In the genomic region with DNA sequence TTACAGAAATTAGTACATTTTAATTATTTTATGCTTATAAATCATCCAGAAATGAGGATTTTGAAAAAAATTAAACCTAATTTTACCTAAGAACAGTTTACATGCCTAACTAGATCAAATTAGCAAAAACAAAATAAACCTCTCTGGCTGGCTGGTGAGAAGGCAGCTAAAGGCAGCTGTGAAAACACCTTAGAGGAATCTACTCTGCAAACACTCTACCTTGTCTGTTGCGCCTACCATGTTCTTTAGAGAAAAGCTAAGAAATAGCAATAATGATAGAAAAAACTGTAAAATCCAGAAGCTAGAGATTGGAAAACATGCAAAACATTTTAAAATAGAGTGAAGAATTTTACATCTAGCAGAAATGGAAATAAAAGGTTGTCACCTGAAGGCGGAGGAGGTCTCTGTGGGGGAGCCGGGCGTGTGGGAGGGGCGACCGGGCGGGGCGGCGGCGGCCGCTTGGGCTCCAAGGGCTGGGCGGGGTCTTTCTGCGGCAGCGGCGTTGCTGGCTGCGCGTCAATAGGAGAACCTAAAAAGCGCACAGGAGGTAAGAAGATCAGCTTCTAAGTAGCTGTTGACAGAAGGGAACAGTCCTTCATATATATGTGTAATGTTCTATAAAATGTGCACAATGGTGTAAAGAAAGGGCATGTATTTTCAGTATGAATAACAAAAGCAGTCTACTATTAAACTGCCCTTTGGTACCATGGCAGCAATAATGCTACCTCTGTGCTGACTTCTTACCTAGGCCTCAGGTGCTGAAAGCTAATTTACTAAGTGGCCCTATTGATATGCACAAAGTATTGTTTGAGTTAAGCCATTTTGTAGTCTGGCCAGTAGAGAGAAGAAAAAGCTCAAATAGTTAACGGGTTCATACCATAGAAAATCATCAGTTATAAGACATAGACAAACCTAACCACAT, we compare ENCODE assay signal across 25 cellular contexts. TPM values are rescaled to one million over a fixed set of nuclear protein-coding genes. Genes with fewer than 3 reads are reported as not detected.
DNase-seq lines count a peak whose midpoint lies in the region; ATAC-seq, FAIRE-seq and TF ChIP-seq lines count a peak whose summit lies in the region.
"Had no signal": no experiment of that assay in that cellular context is flagged by ENCODE, and none has a peak within 500 bp of the region (broad histone marks: within the 10 kb centered on the region; RNA-seq: fewer than 3 reads in every experiment).

No MANE protein-coding gene starts in this region.

- H3K4me3 ChIP-seq in HUES64 (ENCODE audit: low read length) (peak overlapping the region; percentile 56), H1 (ENCODE audit: extremely low read depth in 1 of 4, insufficient read depth in 2 of 4, low read depth in 3 of 4, low read length in 4 of 4) (peak overlapping the region in 3 of 4 experiments; percentile 24 to 60 (median 27); a peak in 7 of 8 replicates), testis (no peak overlapping the region), adrenal gland (no peak overlapping the region)
- H3K4me3 ChIP-seq: pancreas, stomach, transverse colon had no signal

- H2BK120ac ChIP-seq in H1 (replicated peaks; ENCODE audit: low read depth, low read length) = no peak overlapping the region

- TF ChIP-seq CTCF in H1 (IDR thresholded peaks at IDR 0.05; ENCODE audit: control extremely low read depth in 1 of 3, insufficient read depth in 1 of 3, low read depth in 1 of 3, low read length in 3 of 3) = no peak
- no peak for TF ChIP-seq CTCF in testis (IDR thresholded peaks at IDR 0.05)
- no peak for TF ChIP-seq CTCF in adrenal gland (IDR thresholded peaks at IDR 0.05)

- WGBS in HUES64 = 10% methylated on average over 18 of the region's 19 CpGs
- 5% methylated on average over 16 of the region's 19 CpGs; no CpG with 5 or more reads in 1 of the 2 experiments for WGBS in H1 (ENCODE audit: extremely low coverage in 1 of 2, insufficient coverage in 1 of 2, insufficient read length in 1 of 2, insufficient replicate concordance in 2 of 2, low coverage in 1 of 2, low lambda C conversion rate in 2 of 2, missing lambda C conversion rate in 1 of 2), 2 experiments
- 54 to 58% methylated on average over 19 of the region's 19 CpGs for WGBS in testis, 2 donors
- WGBS in adrenal gland, 4 donors = 81 to 86% (median 83%) methylated on average over 19 of the region's 19 CpGs

- no peaks in the 10 kb centered on the region for H3K9me3 ChIP-seq in HUES64 (ENCODE audit: insufficient read depth, low read depth, low read length)
- no peaks in the 10 kb centered on the region for H3K9me3 ChIP-seq in H1 (ENCODE audit: insufficient read depth in 2 of 2, low read depth in 1 of 2, low read length in 1 of 2)
- no peaks in the 10 kb centered on the region for H3K9me3 ChIP-seq in testis
- no peaks in the 10 kb centered on the region for H3K9me3 ChIP-seq in adrenal gland (replicated peaks in 1 of 3)
- H3K9me3 ChIP-seq: pancreas, stomach, transverse colon had no signal

- no peak overlapping the region for H3K4ac ChIP-seq in H1 (replicated peaks; ENCODE audit: insufficient read length, low read depth, low read length)

- CTCF ChIA-PET in H1 (lab: Charles Lee; ENCODE audit: partially characterized antibody) = interaction anchor here (0.6 to 1.3 kb wide), 4 partner anchors 110 to 480 kb away, joined by 3 read pairs; no protein-coding TSS in a partner anchor

- TF ChIP-seq RAD21 in H1 (IDR thresholded peaks at IDR 0.05 in 1 of 2, conservative IDR thresholded peaks at IDR 0.05 in 1 of 2; ENCODE audit: low read depth in 2 of 2, low read length in 2 of 2) = no peak

- intact Hi-C loops in testis (cut with DNase I; ENCODE audit: low total_unique reads) = no loop called here
- intact Hi-C loops in sciatic nerve (cut with DNase I) = no loop called here
- intact Hi-C loops in adrenal gland (cut with DNase I) = no loop called here

- no peak overlapping the region for H3K14ac ChIP-seq in H1 (ENCODE audit: insufficient read length)

- no peak overlapping the region for H4K91ac ChIP-seq in H1 (replicated peaks; ENCODE audit: insufficient read length, low read length)

- no peak overlapping the region for H2BK5ac ChIP-seq in H1 (ENCODE audit: low read depth, low read length)

- TF ChIP-seq EP300 in H1 (IDR thresholded peaks at IDR 0.05; ENCODE audit: borderline replicate concordance in 1 of 2, low read depth in 2 of 2, low read length in 2 of 2) = peak in 1 of 2 experiments; percentile 24; a peak in 1 of 3 replicates

- no peaks in the 10 kb centered on the region for H3K23me2 ChIP-seq in H1 (ENCODE audit: low read depth, low read length)

- ATAC-seq in GM21529 (IDR thresholded peaks at IDR 0.05; ENCODE audit: unreplicated experiment) (no peak), sciatic nerve (no peak), HG03469 (IDR thresholded peaks at IDR 0.05; ENCODE audit: unreplicated experiment) (no peak)
- ATAC-seq: left colon; naive thymus-derived CD8-positive, alpha-beta T cell; pancreas; PC-3; Right ventricle myocardium inferior had no signal

- H4K5ac ChIP-seq in H1 (ENCODE audit: insufficient read length, low read depth, low read length) = no peak overlapping the region

- no peak overlapping the region for H2BK15ac ChIP-seq in H1 (ENCODE audit: low read length)

- no peaks in the 10 kb centered on the region for H3K79me2 ChIP-seq in H1 (ENCODE audit: control insufficient read depth in 1 of 2, insufficient read depth in 2 of 2, low read length in 2 of 2)

- H3K18ac ChIP-seq in H1 (ENCODE audit: extremely low read depth, low read length) = no peak overlapping the region

- POLR2A ChIA-PET in H1 (lab: Charles Lee; ENCODE audit: partially characterized antibody) = no interaction called here

- no peak for TF ChIP-seq POLR2A in H1 (IDR thresholded peaks at IDR 0.05; ENCODE audit: control extremely low read depth in 1 of 2, low read depth in 2 of 2, low read length in 2 of 2)
- TF ChIP-seq POLR2A in testis (IDR thresholded peaks at IDR 0.05) = no peak
- no peak for TF ChIP-seq POLR2A in adrenal gland (IDR thresholded peaks at IDR 0.05)

- peaks cover 23% of the 10 kb centered on the region for H3K4me1 ChIP-seq in HUES64 (ENCODE audit: insufficient read depth, low read length)
- H3K4me1 ChIP-seq in H1 (replicated peaks in 1 of 4; ENCODE audit: control insufficient read depth in 3 of 4, insufficient read depth in 4 of 4, low read length in 3 of 4) = peaks cover 0 to 3% (median 0%) of the 10 kb centered on the region in 4 experiments; a peak in 3 of 7 replicates
- no peaks in the 10 kb centered on the region for H3K4me1 ChIP-seq in testis
- no peaks in the 10 kb centered on the region for H3K4me1 ChIP-seq in adrenal gland (replicated peaks in 1 of 2)
- H3K4me1 ChIP-seq: pancreas, stomach, transverse colon had no signal

- DNase-seq in H1 (ENCODE audit: low read depth in 1 of 2, low spot score in 2 of 2) (peak; percentile 2 to 85), iPS-NIHi7 (ENCODE audit: extremely low spot score) (peak; percentile 87), testis (peak; percentile 31), sciatic nerve (ENCODE audit: low spot score) (no peak), adrenal gland (no peak)
- DNase-seq: activated B cell treated with CpG ODN at 0.5 μM for 24 hours; activated CD4-positive, alpha-beta T cell treated with anti-CD3 and anti-CD28 coated beads, Interleukin-2, amount 50 U/mL, for 4 hours; activated naive CD4-positive, alpha-beta T cell treated with anti-CD3 and anti-CD28 coated beads, Interleukin-2, amount 50 U/mL, for 16 hours; aorta; cortex of kidney; GOT3; left colon; naive thymus-derived CD8-positive, alpha-beta T cell; NCI-H1048; NCI-H2029 treated with DMSO at 0.1 percent for 48 hours; NCI-H446; pancreas; PC-3; stomach; transverse colon had no signal

- H3K27ac ChIP-seq in HUES64 (ENCODE audit: low read depth, low read length) (no peak overlapping the region), H1 (ENCODE audit: low read depth, low read length) (no peak overlapping the region), testis (no peak overlapping the region), adrenal gland (no peak overlapping the region)
- H3K27ac ChIP-seq: pancreas, stomach, transverse colon had no signal

- H4K8ac ChIP-seq in H1 (ENCODE audit: extremely low read depth, insufficient read depth, low read length) = no peak overlapping the region

- no peak overlapping the region for H2BK20ac ChIP-seq in H1 (ENCODE audit: low read length)

- no peaks in the 10 kb centered on the region for H4K20me1 ChIP-seq in H1 (replicated peaks in 1 of 2; ENCODE audit: control insufficient read depth in 1 of 2, insufficient read depth in 2 of 2, low read length in 2 of 2)

- H3K56ac ChIP-seq in H1 (replicated peaks; ENCODE audit: insufficient read length, low read depth, low read length) = no peak overlapping the region

- peak overlapping the region; percentile 2 to 63 for H3K4me2 ChIP-seq in H1 (ENCODE audit: insufficient read depth in 1 of 2, low read depth in 2 of 2, low read length in 2 of 2)

- no peaks in the 10 kb centered on the region for H3K79me1 ChIP-seq in H1 (ENCODE audit: low read depth, low read length)

- no peak for FAIRE-seq in H1 (lab: Jason Lieb, UNC)
- FAIRE-seq: endometrium had no signal

- H2AFZ ChIP-seq in H1 (ENCODE audit: low read length) = no peak overlapping the region

- no peaks in the 10 kb centered on the region for H3K36me3 ChIP-seq in HUES64 (ENCODE audit: insufficient read depth, low read length)
- no peaks in the 10 kb centered on the region for H3K36me3 ChIP-seq in H1 (ENCODE audit: control insufficient read depth in 2 of 4, insufficient read depth in 4 of 4, low read length in 3 of 4)
- H3K36me3 ChIP-seq in testis (ENCODE audit: low read depth, missing control alignments) = no peaks in the 10 kb centered on the region
- H3K36me3 ChIP-seq in adrenal gland (replicated peaks in 1 of 2) = peaks cover 0 to 38% of the 10 kb centered on the region in 2 donors

- no peak overlapping the region for H2AK5ac ChIP-seq in H1 (ENCODE audit: low read depth, low read length)

- no peaks in the 10 kb centered on the region for H3K27me3 ChIP-seq in HUES64 (ENCODE audit: insufficient read depth, low read length)
- no peaks in the 10 kb centered on the region for H3K27me3 ChIP-seq in H1 (replicated peaks in 1 of 4; ENCODE audit: control insufficient read depth in 3 of 4, extremely low read depth in 1 of 4, insufficient read depth in 3 of 4, low read length in 3 of 4)
- no peaks in the 10 kb centered on the region for H3K27me3 ChIP-seq in testis
- H3K27me3 ChIP-seq in adrenal gland = no peaks in the 10 kb centered on the region
- H3K27me3 ChIP-seq: pancreas, stomach, transverse colon had no signal

- no peak overlapping the region for H3K9ac ChIP-seq in HUES64 (ENCODE audit: low read depth, low read length)
- no peak overlapping the region for H3K9ac ChIP-seq in H1 (replicated peaks in 1 of 4; ENCODE audit: extremely low read depth in 1 of 4, low read depth in 3 of 4, low read length in 3 of 4)

- H3K23ac ChIP-seq in H1 (ENCODE audit: insufficient read length) = no peak overlapping the region

- H2BK12ac ChIP-seq in H1 (ENCODE audit: low read depth, low read length) = no peak overlapping the region

RNA-seq across cellular contexts. Expression of a gene that starts 33.3 kb away (rescaled TPM):
- polyA plus RNA-seq in HUES64 (2013, experiment 1 of 2) = 79.7 TPM
- 72.6 TPM for polyA plus RNA-seq in HUES64 (2013, experiment 2 of 2)
- 68.1 and 69.6 TPM in 2 replicates for total RNA-seq in H1 (2021; fragmentation: NEBNext Ultra II Directional; extraction: Animal tissue kit (Norgen Biotek cat#: 25700))
- polyA plus RNA-seq in H1 (2011; rRNA removed) = 43.0 and 47.8 TPM in 2 replicates
- 70.3 TPM for polyA plus RNA-seq in H1 (2011; cell fraction: cytosol; rRNA removed)
- polyA plus RNA-seq in H1 (2011; cell fraction: nucleus; rRNA removed) = 32.8 TPM
- 77.4 to 91.3 TPM (median 77.8 TPM) in 4 replicates for polyA plus RNA-seq in H1 (2012, experiment 1 of 2)
- 20.5 TPM for polyA plus RNA-seq in H1 (2012, experiment 2 of 2)
- polyA plus RNA-seq in H1 (2013, experiment 1 of 2) = 95.7 TPM
- 94.4 TPM for polyA plus RNA-seq in H1 (2013, experiment 2 of 2)
- polyA minus RNA-seq in H1 (2011; rRNA and poly(A)+ RNA removed) = 7.4 and 9.2 TPM in 2 replicates
- polyA minus RNA-seq in H1 (2011; cell fraction: cytosol; rRNA and poly(A)+ RNA removed) = 27.7 TPM
- polyA minus RNA-seq in H1 (2011; cell fraction: nucleus; rRNA and poly(A)+ RNA removed) = 17.3 TPM
- 10 to 100 TPM; 55.6 to 60.2 TPM for total RNA-seq in testis
- polyA plus RNA-seq in testis (ENCODE audit: insufficient read depth, low read depth, low replicate concordance) = 114 TPM
- total RNA-seq in sciatic nerve = 27.4 TPM
- total RNA-seq in adrenal gland = 10 to 100 TPM; 20.3 to 51.9 (median 34.5) TPM
- 100 to 1,000 TPM in 1 of 3 donors, 10 to 100 TPM in 2; 48.9 to 101 (median 85.9) TPM for polyA plus RNA-seq in adrenal gland

Comparison
In these comparisons a context has a peak if more than half of its experiments do, and no peak if none do; other contexts are left out.
1. H3K4me3 ChIP-seq: peak in HUES64 (single experiment) and H1 (3 of 4); none in testis (0 of 2) and adrenal gland (0 of 4).
2. DNase-seq: peak in H1 (2 of 2), iPS-NIHi7 (single experiment) and testis (single experiment); none in sciatic nerve (single experiment) and adrenal gland (0 of 7).